Comparison of ENCODE assay signal across 14 cellular contexts in genomic region chr10:71828702-71829101, GRCh38. TPM values are rescaled to one million over a fixed set of nuclear protein-coding genes. Genes with fewer than 3 reads are reported as not detected.
A peak's percentile ranks its signal among the peaks of the same experiment; 100 is the strongest.
DNase-seq lines count a peak whose midpoint lies in the region; ATAC-seq and TF ChIP-seq lines count a peak whose summit lies in the region.
"Had no signal": no experiment of that assay in that cellular context is flagged by ENCODE, and none has a peak within 500 bp of the region (broad histone marks: within the 10 kb centered on the region; RNA-seq: fewer than 3 reads in every experiment).

No MANE protein-coding gene starts in this region.

- H4K8ac ChIP-seq in trophoblast cell (ENCODE audit: low read depth, low read length), result no peak overlapping the region

- H4K91ac ChIP-seq in trophoblast cell (ENCODE audit: low read depth, low read length), result no peak overlapping the region

- H3K27me3 ChIP-seq in left ventricle myocardium inferior (ENCODE audit: low read depth), result no peaks in the 10 kb centered on the region
- no peaks in the 10 kb centered on the region for H3K27me3 ChIP-seq in heart right ventricle
- H3K27me3 ChIP-seq in lower lobe of right lung (ENCODE audit: low read depth), result no peaks in the 10 kb centered on the region
- H3K27me3 ChIP-seq in trophoblast cell (ENCODE audit: insufficient read depth, low read length), result no peaks in the 10 kb centered on the region
- H3K27me3 ChIP-seq: BLaER1 had no signal

- H4K12ac ChIP-seq in trophoblast cell (ENCODE audit: low read depth, low read length), result no peak overlapping the region

- no peak overlapping the region for H3K4me2 ChIP-seq in trophoblast cell (ENCODE audit: low read length)
- H3K4me2 ChIP-seq: BLaER1, GM23338 had no signal

- WGBS in heart right ventricle, 2 donors, result 94 to 97% methylated on average over 7 of the region's 7 CpGs
- no CpG with 5 or more reads among the region's 7 CpGs for WGBS in trophoblast cell (ENCODE audit: extremely low coverage, insufficient coverage, insufficient read length)

- H3K27ac ChIP-seq in left ventricle myocardium inferior (replicated peaks) (peak overlapping the region; percentile 3), heart right ventricle (peak overlapping the region in 1 of 10 donors; percentile 73), lower lobe of right lung (no peak overlapping the region), trophoblast cell (ENCODE audit: low read depth, low read length) (no peak overlapping the region)
- H3K27ac ChIP-seq: BLaER1 had no signal

- H3K9me3 ChIP-seq in left ventricle myocardium inferior (replicated peaks) (no peaks in the 10 kb centered on the region), heart right ventricle (no peaks in the 10 kb centered on the region), lower lobe of right lung (no peaks in the 10 kb centered on the region), trophoblast cell (ENCODE audit: insufficient read depth, low read depth, low read length) (peaks cover 2% of the 10 kb centered on the region)
- H3K9me3 ChIP-seq: BLaER1 had no signal

- H3K4me3 ChIP-seq in left ventricle myocardium inferior (no peak overlapping the region), heart right ventricle (no peak overlapping the region), lower lobe of right lung (peak overlapping the region; percentile 2), trophoblast cell (ENCODE audit: low read depth, low read length) (no peak overlapping the region)
- H3K4me3 ChIP-seq: BLaER1, GM23338 had no signal

- peaks cover 2% of the 10 kb centered on the region for H3K79me2 ChIP-seq in trophoblast cell (ENCODE audit: control insufficient read depth, insufficient read depth, low read length, poor library complexity)

- H2AFZ ChIP-seq in trophoblast cell (ENCODE audit: insufficient read depth, low read length, poor library complexity), result no peak overlapping the region
- H2AFZ ChIP-seq: GM23338 had no signal

- TF ChIP-seq CTCF in left ventricle myocardium inferior (IDR thresholded peaks at IDR 0.05; ENCODE audit: borderline replicate concordance) (no peak), heart right ventricle (IDR thresholded peaks at IDR 0.05) (no peak), lower lobe of right lung (IDR thresholded peaks at IDR 0.05) (no peak)

- H2BK12ac ChIP-seq in trophoblast cell (ENCODE audit: low read length), result no peak overlapping the region

- intact Hi-C loops in left ventricle myocardium inferior (cut with micrococcal nuclease), result no loop called here
- intact Hi-C loops in heart right ventricle (cut with DNase I), result no loop called here
- intact Hi-C loops in lower lobe of right lung (cut with DNase I), result no loop called here

- DNase-seq in left ventricle myocardium inferior (no peak), heart right ventricle (no peak), lower lobe of right lung (no peak), trophoblast cell (no peak), globus pallidus (ENCODE audit: low spot score) (no peak), left lobe of liver (ENCODE audit: low spot score) (no peak), iPS-NIHi7 (ENCODE audit: extremely low spot score) (no peak)
- DNase-seq: 8988T; Calu3; CD4-positive, alpha-beta T cell; DMS 273 treated with DMSO at 0.1 percent for 48 hours; H7 had no signal

- H3K18ac ChIP-seq in trophoblast cell (ENCODE audit: low read length), result peak overlapping the region; percentile 72

- H3K9ac ChIP-seq in trophoblast cell (ENCODE audit: low read length), result no peak overlapping the region
- H3K9ac ChIP-seq: BLaER1 had no signal

- H3K23ac ChIP-seq in trophoblast cell (ENCODE audit: low read length), result no peak overlapping the region

- no peak overlapping the region for H2BK5ac ChIP-seq in trophoblast cell (ENCODE audit: low read depth, low read length, poor library complexity)

- no peak overlapping the region for H2BK120ac ChIP-seq in trophoblast cell (ENCODE audit: insufficient read depth, low read length, poor library complexity)

- peaks cover 7% of the 10 kb centered on the region for H3K79me1 ChIP-seq in trophoblast cell (ENCODE audit: low read length)

- H3K36me3 ChIP-seq in left ventricle myocardium inferior (peaks cover 96% of the 10 kb centered on the region), heart right ventricle (peaks cover 6 to 100% (median 84%) of the 10 kb centered on the region in 9 donors), lower lobe of right lung (peaks cover 98% of the 10 kb centered on the region), trophoblast cell (ENCODE audit: control insufficient read depth in 1 of 2, insufficient read depth in 2 of 2, low read length in 2 of 2) (peaks cover 37 to 65% of the 10 kb centered on the region in 2 experiments)

- ATAC-seq in heart right ventricle (no peak), lower lobe of right lung (no peak), left lobe of liver (no peak)
- ATAC-seq: GM23338 had no signal

- H2AK5ac ChIP-seq in trophoblast cell (ENCODE audit: low read length), result no peak overlapping the region

- peaks cover 43% of the 10 kb centered on the region for H3K4me1 ChIP-seq in left ventricle myocardium inferior
- peaks cover 0 to 54% (median 14%) of the 10 kb centered on the region in 9 donors for H3K4me1 ChIP-seq in heart right ventricle
- peaks cover 21% of the 10 kb centered on the region for H3K4me1 ChIP-seq in lower lobe of right lung
- peaks cover 20% of the 10 kb centered on the region in 2 experiments for H3K4me1 ChIP-seq in trophoblast cell (ENCODE audit: control insufficient read depth in 1 of 2, insufficient read depth in 2 of 2, low read length in 2 of 2)

- no peak overlapping the region for H3K4ac ChIP-seq in trophoblast cell (ENCODE audit: low read depth, low read length)

- H3K14ac ChIP-seq in trophoblast cell (ENCODE audit: low read length), result no peak overlapping the region

RNA-seq across cellular contexts. Expression of gene PSAP, which starts 22.3 kb away (rescaled TPM):
- total RNA-seq in left ventricle myocardium inferior (1,672 TPM), heart right ventricle (1,000 to 10,000 TPM; 1,446 to 2,078 (median 1,666) TPM), lower lobe of right lung (2,019 TPM), left lobe of liver (525 TPM)
- polyA plus RNA-seq in heart right ventricle, result 100 to 1,000 TPM; 443 to 780 TPM
- polyA plus RNA-seq in trophoblast cell (2013), result 532 and 555 TPM in 2 replicates

RNA-seq across cellular contexts. Expression of gene VSIR, which starts 55.4 kb away (rescaled TPM):
- total RNA-seq in left ventricle myocardium inferior (104 TPM), heart right ventricle (100 to 1,000 TPM in 1 of 10 donors, 10 to 100 TPM in 9; 36.6 to 112 (median 69.0) TPM), lower lobe of right lung (117 TPM), left lobe of liver (7.0 TPM)
- 100 to 1,000 TPM in 1 of 2 donors, 10 to 100 TPM in 1; 47.0 to 102 TPM for polyA plus RNA-seq in heart right ventricle
- 38.2 and 43.6 TPM in 2 replicates for polyA plus RNA-seq in trophoblast cell (2013)
